ENCODE assay signal across 31 cellular contexts in genomic region chr13:103961129-103961528, GRCh38.
"Had no signal": no experiment of that assay in that cellular context is flagged by ENCODE, and none has a peak within 500 bp of the region (broad histone marks: within the 10 kb centered on the region; RNA-seq: fewer than 3 reads in every experiment).

No MANE protein-coding gene starts in this region.

- H3K4me3 ChIP-seq: ascending aorta, breast epithelium, cardiac muscle cell, coronary artery, dorsolateral prefrontal cortex, esophagus squamous epithelium, heart right ventricle had no signal

- H3K36me3 ChIP-seq: ascending aorta, breast epithelium, cardiac muscle cell, esophagus squamous epithelium, heart right ventricle had no signal

- H3K4me3 Mint-ChIP-seq: activated CD4-positive, alpha-beta memory T cell treated with anti-CD3 and anti-CD28 coated beads, Interleukin-2, amount 10 ng/mL, durations not matched to agents 7 days and 5 days; activated CD4-positive, alpha-beta T cell treated with anti-CD3 and anti-CD28 coated beads, Interleukin-2, amount 10 ng/mL, durations not matched to agents 7 days and 5 days; activated naive CD4-positive, alpha-beta T cell treated with anti-CD3 and anti-CD28 coated beads, Interleukin-2, amount 10 ng/mL, durations not matched to agents 7 days and 5 days; activated naive CD8-positive, alpha-beta T cell treated with anti-CD3 and anti-CD28 coated beads, Interleukin-2, amount 10 ng/mL, durations not matched to agents 7 days and 5 days; activated T-cell treated with anti-CD3 and anti-CD28 coated beads, Interleukin-2, amount 50 U/mL, for 24 hours; activated T-cell treated with anti-CD3 and anti-CD28 coated beads, Interleukin-2, amount 50 U/mL, for 72 hours; brain; dendritic cell treated with granulocyte-macrophage colony-stimulating factor and Interleukin-4, amounts not matched to agents 40 ng/mL and 50 ng/mL, for 4 days; endodermal cell; WTC11 had no signal

- H3K27me3 Mint-ChIP-seq: activated CD4-positive, alpha-beta memory T cell treated with anti-CD3 and anti-CD28 coated beads, Interleukin-2, amount 10 ng/mL, durations not matched to agents 7 days and 5 days; activated CD4-positive, alpha-beta T cell treated with anti-CD3 and anti-CD28 coated beads, Interleukin-2, amount 10 ng/mL, durations not matched to agents 7 days and 5 days; activated naive CD4-positive, alpha-beta T cell treated with anti-CD3 and anti-CD28 coated beads, Interleukin-2, amount 10 ng/mL, durations not matched to agents 7 days and 5 days; activated naive CD8-positive, alpha-beta T cell treated with anti-CD3 and anti-CD28 coated beads, Interleukin-2, amount 10 ng/mL, durations not matched to agents 7 days and 5 days; activated T-cell treated with anti-CD3 and anti-CD28 coated beads, Interleukin-2, amount 50 U/mL, for 24 hours; brain; dendritic cell treated with granulocyte-macrophage colony-stimulating factor and Interleukin-4, amounts not matched to agents 40 ng/mL and 50 ng/mL, for 4 days had no signal

- H3K4me1 ChIP-seq: ascending aorta, esophagus squamous epithelium had no signal

- H3K27ac ChIP-seq: ascending aorta, breast epithelium, cardiac muscle cell, coronary artery, dorsolateral prefrontal cortex, esophagus squamous epithelium, heart right ventricle had no signal

- H3K4me1 Mint-ChIP-seq: activated CD4-positive, alpha-beta memory T cell treated with anti-CD3 and anti-CD28 coated beads, Interleukin-2, amount 10 ng/mL, durations not matched to agents 7 days and 5 days; activated CD4-positive, alpha-beta T cell treated with anti-CD3 and anti-CD28 coated beads, Interleukin-2, amount 10 ng/mL, durations not matched to agents 7 days and 5 days; activated naive CD4-positive, alpha-beta T cell treated with anti-CD3 and anti-CD28 coated beads, Interleukin-2, amount 10 ng/mL, durations not matched to agents 7 days and 5 days; activated naive CD8-positive, alpha-beta T cell treated with anti-CD3 and anti-CD28 coated beads, Interleukin-2, amount 10 ng/mL, durations not matched to agents 7 days and 5 days; WTC11 had no signal

- ATAC-seq: activated naive CD4-positive, alpha-beta T cell treated with anti-CD3 and anti-CD28 coated beads, Interleukin-2, amount 50 U/mL, for 72 hours; activated T-cell treated with anti-CD3 and anti-CD28 coated beads, Interleukin-2, amount 50 U/mL, for 72 hours; heart right ventricle; WTC11 had no signal

- H3K9me3 Mint-ChIP-seq: brain, endodermal cell had no signal

- H3K27ac Mint-ChIP-seq: activated CD4-positive, alpha-beta memory T cell treated with anti-CD3 and anti-CD28 coated beads, Interleukin-2, amount 10 ng/mL, durations not matched to agents 7 days and 5 days; activated CD4-positive, alpha-beta T cell treated with anti-CD3 and anti-CD28 coated beads, Interleukin-2, amount 10 ng/mL, durations not matched to agents 7 days and 5 days; activated naive CD4-positive, alpha-beta T cell treated with anti-CD3 and anti-CD28 coated beads, Interleukin-2, amount 10 ng/mL, durations not matched to agents 7 days and 5 days; activated naive CD4-positive, alpha-beta T cell treated with anti-CD3 and anti-CD28 coated beads, Interleukin-2, amount 50 U/mL, for 72 hours; activated naive CD8-positive, alpha-beta T cell treated with anti-CD3 and anti-CD28 coated beads, Interleukin-2, amount 10 ng/mL, durations not matched to agents 7 days and 5 days; activated T-cell treated with anti-CD3 and anti-CD28 coated beads, Interleukin-2, amount 50 U/mL, for 24 hours; activated T-cell treated with anti-CD3 and anti-CD28 coated beads, Interleukin-2, amount 50 U/mL, for 72 hours; brain; dendritic cell treated with granulocyte-macrophage colony-stimulating factor and Interleukin-4, amounts not matched to agents 40 ng/mL and 50 ng/mL, for 4 days; endodermal cell; WTC11 had no signal

- H3K27me3 ChIP-seq: ascending aorta, breast epithelium, cardiac muscle cell, esophagus squamous epithelium, heart right ventricle had no signal

- H3K9me3 ChIP-seq: ascending aorta, breast epithelium, esophagus squamous epithelium, heart right ventricle had no signal

- H3K36me3 Mint-ChIP-seq: activated naive CD4-positive, alpha-beta T cell treated with anti-CD3 and anti-CD28 coated beads, Interleukin-2, amount 10 ng/mL, durations not matched to agents 7 days and 5 days; activated naive CD8-positive, alpha-beta T cell treated with anti-CD3 and anti-CD28 coated beads, Interleukin-2, amount 10 ng/mL, durations not matched to agents 7 days and 5 days; brain; WTC11 had no signal

- DNase-seq: activated CD4-positive, alpha-beta memory T cell treated with anti-CD3 and anti-CD28 coated beads, Interleukin-2, amount 10 ng/mL, durations not matched to agents 7 days and 5 days; activated CD4-positive, alpha-beta T cell treated with anti-CD3 and anti-CD28 coated beads for 1 hour; activated CD4-positive, alpha-beta T cell treated with anti-CD3 and anti-CD28 coated beads for 4 hours; activated CD4-positive, alpha-beta T cell treated with anti-CD3 and anti-CD28 coated beads, Interleukin-2, amount 10 ng/mL, durations not matched to agents 7 days and 5 days; activated CD4-positive, alpha-beta T cell treated with anti-CD3 and anti-CD28 coated beads, Interleukin-2, amount 50 U/mL, for 4 hours; activated CD8-positive, alpha-beta memory T cell treated with anti-CD3 and anti-CD28 coated beads, Interleukin-2, amount 50 U/mL, for 48 hours; activated gamma-delta T cell; activated naive CD4-positive, alpha-beta T cell; activated naive CD4-positive, alpha-beta T cell treated with anti-CD3 and anti-CD28 coated beads, Interleukin-2, amount 10 ng/mL, durations not matched to agents 7 days and 5 days; activated naive CD8-positive, alpha-beta T cell treated with anti-CD3 and anti-CD28 coated beads, Interleukin-2, amount 10 ng/mL, durations not matched to agents 7 days and 5 days; activated T-cell treated with anti-CD3 and anti-CD28 coated beads for 4 hours; activated T-cell treated with anti-CD3 and anti-CD28 coated beads, Interleukin-2, amount 50 U/mL, for 24 hours; activated T-cell treated with anti-CD3 and anti-CD28 coated beads, Interleukin-2, amount 50 U/mL, for 72 hours; central memory CD4-positive, alpha-beta T cell; cerebellar nuclear complex; dorsolateral prefrontal cortex; effector memory CD4-positive, alpha-beta T cell; endodermal cell; erythroblast; esophagus squamous epithelium; foreskin fibroblast; heart right ventricle; T-helper 2 cell had no signal
